17 cellular contexts compared by ENCODE assay signal in genomic region chr4:123994917-123995316, GRCh38.
A peak's percentile ranks its signal among the peaks of the same experiment; 100 is the strongest.
DNase-seq lines count a peak whose midpoint lies in the region; ATAC-seq, FAIRE-seq and TF ChIP-seq lines count a peak whose summit lies in the region.
"Had no signal": no experiment of that assay in that cellular context is flagged by ENCODE, and none has a peak within 500 bp of the region (broad histone marks: within the 10 kb centered on the region; RNA-seq: fewer than 3 reads in every experiment).

No MANE protein-coding gene starts in this region.

- H3K4me3 ChIP-seq in cardiac muscle cell (no peak overlapping the region), PC-3 (ENCODE audit: low read length) (no peak overlapping the region), epithelial cell of proximal tubule (ENCODE audit: low read depth, low read length) (no peak overlapping the region)
- H3K4me3 ChIP-seq: coronary artery had no signal

- H3K9me3 ChIP-seq in cardiac muscle cell (ENCODE audit: low read depth): no peaks in the 10 kb centered on the region
- H3K9me3 ChIP-seq in PC-3 (ENCODE audit: low read length): no peaks in the 10 kb centered on the region

- H3K27ac ChIP-seq in cardiac muscle cell: no peak overlapping the region
- no peak overlapping the region for H3K27ac ChIP-seq in PC-3 (ENCODE audit: low read length)
- H3K27ac ChIP-seq: coronary artery had no signal

- FAIRE-seq in H54 (lab: Jason Lieb, UNC): no peak
- FAIRE-seq: urothelium cell line had no signal

- H4K20me1 ChIP-seq in PC-3 (ENCODE audit: low read length): no peaks in the 10 kb centered on the region

- no peak overlapping the region for H3K4me3 Mint-ChIP-seq in type B pancreatic cell
- no peak overlapping the region for H3K4me3 Mint-ChIP-seq in activated T-cell treated with anti-CD3 and anti-CD28 coated beads, Interleukin-2, amount 50 U/mL, for 24 hours
- H3K4me3 Mint-ChIP-seq: activated naive CD8-positive, alpha-beta T cell treated with anti-CD3 and anti-CD28 coated beads, Interleukin-2, amount 50 U/mL, for 24 hours; stimulated activated naive B cell treated with anti-CD40 and anti-IgM and Interleukin-4, amounts not matched to agents 10 μg/mL and 1 μg/mL and 100 μg/mL, for 72 hours had no signal

- H3K4me1 ChIP-seq in cardiac muscle cell (ENCODE audit: low read depth) (no peaks in the 10 kb centered on the region), PC-3 (ENCODE audit: insufficient read depth, low read length) (peaks cover 9% of the 10 kb centered on the region; the same call in 1 of the 2 replicates)

- no peaks in the 10 kb centered on the region for H3K36me3 Mint-ChIP-seq in type B pancreatic cell
- H3K36me3 Mint-ChIP-seq in activated T-cell treated with anti-CD3 and anti-CD28 coated beads, Interleukin-2, amount 50 U/mL, for 24 hours (ENCODE audit: low read depth): no peaks in the 10 kb centered on the region
- H3K36me3 Mint-ChIP-seq: stimulated activated naive B cell treated with anti-CD40 and anti-IgM and Interleukin-4, amounts not matched to agents 10 μg/mL and 1 μg/mL and 100 μg/mL, for 72 hours had no signal

- peaks cover 6% of the 10 kb centered on the region for H3K9me3 Mint-ChIP-seq in type B pancreatic cell
- no peaks in the 10 kb centered on the region for H3K9me3 Mint-ChIP-seq in activated T-cell treated with anti-CD3 and anti-CD28 coated beads, Interleukin-2, amount 50 U/mL, for 24 hours
- H3K9me3 Mint-ChIP-seq: activated naive CD8-positive, alpha-beta T cell treated with anti-CD3 and anti-CD28 coated beads, Interleukin-2, amount 50 U/mL, for 24 hours had no signal

- DNase-seq in cardiac muscle cell (ENCODE audit: low read depth in 1 of 2, low spot score in 1 of 2) (no peak), Right ventricle myocardium superior (no peak), PC-3 (peak; percentile 26), epithelial cell of proximal tubule (ENCODE audit: low read depth) (no peak), type B pancreatic cell (ENCODE audit: extremely low spot score, unreplicated experiment) (no peak), H54 (ENCODE audit: insufficient read length, low spot score) (no peak)
- DNase-seq in activated T-cell treated with anti-CD3 and anti-CD28 coated beads, Interleukin-2, amount 50 U/mL, for 24 hours: no peak
- DNase-seq: activated CD4-positive, alpha-beta T cell treated with anti-CD3 and anti-CD28 coated beads, Interleukin-2, amount 50 U/mL, for 1 hour; activated naive CD8-positive, alpha-beta T cell treated with anti-CD3 and anti-CD28 coated beads, Interleukin-2, amount 50 U/mL, for 24 hours; activated T-cell treated with anti-CD3 and anti-CD28 coated beads, Interleukin-2, amount 50 U/mL, for 48 hours; Calu3; MV-4-11; NCI-H2081 treated with DMSO at 0.1 percent for 48 hours; stimulated activated naive B cell treated with anti-CD40 and anti-IgM and Interleukin-4, amounts not matched to agents 10 μg/mL and 1 μg/mL and 100 μg/mL, for 72 hours had no signal

- CTCF ChIA-PET in PC-3 (lab: Charles Lee): no interaction called here

- no peak overlapping the region for H3K9ac ChIP-seq in PC-3 (ENCODE audit: low read length)

- intact Hi-C loops in Right ventricle myocardium superior (cut with DNase I) (no loop called here), PC-3 (cut with micrococcal nuclease) (loop anchor here (5.0 kb wide), 1 partner anchor 117 kb away; no protein-coding TSS in a partner anchor)

- H3F3A ChIP-seq in PC-3 (ENCODE audit: low read length, unreplicated experiment): no peaks in the 10 kb centered on the region

- no TSS peak for BruUV-seq in PC-3 (replicated peaks; lab: Mats Ljungman, UMichigan)

- TF ChIP-seq POLR2A in H54 (IDR thresholded peaks at IDR 0.05; ENCODE audit: low read depth, low read length): no peak

- H3K27me3 ChIP-seq in cardiac muscle cell (no peaks in the 10 kb centered on the region), PC-3 (ENCODE audit: low read length) (no peaks in the 10 kb centered on the region)

- H2AFZ ChIP-seq in PC-3 (ENCODE audit: low read length): no peak overlapping the region

- TF ChIP-seq CTCF in cardiac muscle cell (IDR thresholded peaks at IDR 0.05; ENCODE audit: low read depth, low read length) (peak; percentile 11), PC-3 (conservative IDR thresholded peaks at IDR 0.05; ENCODE audit: low read depth, low read length) (peak; percentile 45; the same call in 1 of the 2 replicates), epithelial cell of proximal tubule (conservative IDR thresholded peaks at IDR 0.05; ENCODE audit: low read depth, low read length) (peak; percentile 34), type B pancreatic cell (conservative IDR thresholded peaks at IDR 0.05) (peak; percentile 66)

- H3K36me3 ChIP-seq in cardiac muscle cell (no peaks in the 10 kb centered on the region), PC-3 (ENCODE audit: low read depth, low read length) (no peaks in the 10 kb centered on the region)

- H3K27me3 Mint-ChIP-seq in type B pancreatic cell: no peaks in the 10 kb centered on the region
- H3K27me3 Mint-ChIP-seq in activated T-cell treated with anti-CD3 and anti-CD28 coated beads, Interleukin-2, amount 50 U/mL, for 24 hours: no peaks in the 10 kb centered on the region
- H3K27me3 Mint-ChIP-seq: activated naive CD8-positive, alpha-beta T cell treated with anti-CD3 and anti-CD28 coated beads, Interleukin-2, amount 50 U/mL, for 24 hours; stimulated activated naive B cell treated with anti-CD40 and anti-IgM and Interleukin-4, amounts not matched to agents 10 μg/mL and 1 μg/mL and 100 μg/mL, for 72 hours had no signal

- peaks cover 4% of the 10 kb centered on the region for H3K4me1 Mint-ChIP-seq in type B pancreatic cell (ENCODE audit: unreplicated experiment)
- H3K4me1 Mint-ChIP-seq in activated T-cell treated with anti-CD3 and anti-CD28 coated beads, Interleukin-2, amount 50 U/mL, for 24 hours (ENCODE audit: low read depth): no peaks in the 10 kb centered on the region
- H3K4me1 Mint-ChIP-seq: activated naive CD8-positive, alpha-beta T cell treated with anti-CD3 and anti-CD28 coated beads, Interleukin-2, amount 50 U/mL, for 24 hours; stimulated activated naive B cell treated with anti-CD40 and anti-IgM and Interleukin-4, amounts not matched to agents 10 μg/mL and 1 μg/mL and 100 μg/mL, for 72 hours had no signal

- ATAC-seq in Right ventricle myocardium superior (ENCODE audit: poor library complexity) (no peak), PC-3 (no peak), HG03442 (IDR thresholded peaks at IDR 0.05; ENCODE audit: unreplicated experiment) (no peak)
- ATAC-seq: activated naive CD8-positive, alpha-beta T cell treated with anti-CD3 and anti-CD28 coated beads, Interleukin-2, amount 50 U/mL, for 24 hours; stimulated activated naive B cell treated with anti-CD40 and anti-IgM and Interleukin-4, amounts not matched to agents 10 μg/mL and 1 μg/mL and 100 μg/mL, for 72 hours had no signal

- H3K79me2 ChIP-seq in PC-3 (ENCODE audit: low read length): no peaks in the 10 kb centered on the region

- no peak overlapping the region for H3K27ac Mint-ChIP-seq in type B pancreatic cell
- H3K27ac Mint-ChIP-seq in activated T-cell treated with anti-CD3 and anti-CD28 coated beads, Interleukin-2, amount 50 U/mL, for 24 hours: no peak overlapping the region
- H3K27ac Mint-ChIP-seq: activated naive CD8-positive, alpha-beta T cell treated with anti-CD3 and anti-CD28 coated beads, Interleukin-2, amount 50 U/mL, for 24 hours; stimulated activated naive B cell treated with anti-CD40 and anti-IgM and Interleukin-4, amounts not matched to agents 10 μg/mL and 1 μg/mL and 100 μg/mL, for 72 hours had no signal

- H3K4me2 ChIP-seq in PC-3 (ENCODE audit: low read length): no peak overlapping the region

- no peaks in the 10 kb centered on the region for H3K9me2 ChIP-seq in PC-3 (replicated peaks; ENCODE audit: low read length)

- POLR2A ChIA-PET in PC-3 (lab: Charles Lee; ENCODE audit: unreplicated experiment): no interaction called here

Comparison
In these comparisons a context has a peak if more than half of its experiments do, and no peak if none do; other contexts are left out.
1. CTCF ChIP-seq: peak in every context shown above with its lines; median percentile 66 in type B pancreatic cell; 45 in PC-3; 34 in epithelial cell of proximal tubule; 11 in cardiac muscle cell.